Comparison of ENCODE assay signal across 1 cellular context in genomic region chr12:76587428-76588178, GRCh38.
TF ChIP-seq lines count a peak whose summit lies in the region.

No MANE protein-coding gene starts in this region.

TF ChIP-seq in K562, 482 proteins besides CTCF, POLR2A, EP300 and RAD21:
- TF ChIP-seq MBD2 (IDR thresholded peaks at IDR 0.05; ENCODE audit: borderline replicate concordance, low read depth) (no peak), ZNF146 (CRISPR knock-in tag; IDR thresholded peaks at IDR 0.05; ENCODE audit: unreplicated experiment) (peak; percentile 56)
